Comparison of ENCODE assay signal across 8 cellular contexts in the genomic region with DNA sequence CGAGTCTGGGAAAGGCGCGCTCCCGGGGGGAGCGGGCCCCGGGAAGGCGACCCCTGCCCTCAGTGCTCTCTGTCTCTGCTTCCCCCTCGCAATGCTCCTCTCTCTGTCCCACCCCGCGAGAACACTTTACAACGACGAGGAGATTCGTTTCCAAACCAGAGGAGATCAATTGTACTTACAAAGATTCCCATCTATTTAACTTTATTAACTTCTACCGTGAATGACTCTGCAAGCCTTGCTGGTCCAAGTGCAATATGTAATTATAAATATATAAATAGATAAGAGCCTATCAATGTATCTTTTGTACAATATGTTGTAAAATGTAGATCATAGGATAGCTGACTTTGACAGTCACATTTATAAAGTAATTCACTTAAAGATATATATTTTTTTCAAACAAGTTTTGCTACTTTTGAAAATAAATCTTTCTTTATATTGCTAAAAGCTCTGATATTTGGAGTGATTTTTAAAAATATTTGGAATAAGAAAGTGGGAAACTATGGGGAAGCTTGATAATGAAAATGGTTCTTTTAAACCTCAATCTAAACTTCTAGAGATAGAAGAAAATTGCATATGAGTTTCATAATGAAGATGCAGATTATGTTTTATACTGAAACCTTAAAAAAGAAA. TPM values are rescaled to one million over a fixed set of nuclear protein-coding genes. Genes with fewer than 3 reads are reported as not detected.
DNase-seq lines count a peak whose midpoint lies in the region; ATAC-seq and TF ChIP-seq lines count a peak whose summit lies in the region.

No MANE protein-coding gene starts in this region.

- H3K9me3 ChIP-seq in RWPE2 (ENCODE audit: severe bottlenecking) (no peaks in the 10 kb centered on the region), Karpas-422 (ENCODE audit: low read length) (no peaks in the 10 kb centered on the region)

- H3K4me2 ChIP-seq in Karpas-422 (ENCODE audit: low read depth, low read length, poor library complexity, severe bottlenecking), result no peak overlapping the region

- H3K4me1 ChIP-seq in RWPE2 (ENCODE audit: insufficient read depth, poor library complexity, severe bottlenecking) (no peaks in the 10 kb centered on the region), Karpas-422 (ENCODE audit: low read length) (no peaks in the 10 kb centered on the region)

- H3K27ac ChIP-seq in RWPE2 (ENCODE audit: poor library complexity, severe bottlenecking) (no peak overlapping the region), Karpas-422 (ENCODE audit: low read length) (no peak overlapping the region)

- H3K4me3 ChIP-seq in RWPE2 (ENCODE audit: severe bottlenecking), result peak overlapping the region; percentile 19
- peak overlapping the region; percentile 44 to 54 for H3K4me3 ChIP-seq in foreskin fibroblast (ENCODE audit: low read depth in 1 of 2, low read length in 2 of 2)
- no peak overlapping the region for H3K4me3 ChIP-seq in Karpas-422 (ENCODE audit: low read length)

- DNase-seq in Calu3, result no peak
- no peak for DNase-seq in RWPE2 (ENCODE audit: low spot score)
- no peak for DNase-seq in foreskin fibroblast
- DNase-seq in progenitor cell of endocrine pancreas (ENCODE audit: low spot score, unreplicated experiment), result no peak
- no peak for DNase-seq in Karpas-422
- DNase-seq in NCI-H1417 (lab: John Stamatoyannopoulos, UW), result no peak
- DNase-seq in NAMALWA (ENCODE audit: low spot score), result no peak
- no peak for DNase-seq in NCI-H2081 treated with DMSO at 0.1 percent for 48 hours (lab: John Stamatoyannopoulos, UW)

- peaks cover 37% of the 10 kb centered on the region for H3K4me1 Mint-ChIP-seq in Calu3 (ENCODE audit: low read depth, unreplicated experiment)
- peaks cover 21% of the 10 kb centered on the region for H3K4me1 Mint-ChIP-seq in progenitor cell of endocrine pancreas (ENCODE audit: low read depth)

- peaks cover 99% of the 10 kb centered on the region for H3K27me3 ChIP-seq in RWPE2 (ENCODE audit: insufficient read depth, poor library complexity, severe bottlenecking)
- H3K27me3 ChIP-seq in Karpas-422 (ENCODE audit: low read length), result no peaks in the 10 kb centered on the region

- no peaks in the 10 kb centered on the region for H3K36me3 ChIP-seq in RWPE2 (ENCODE audit: low read depth)
- no peaks in the 10 kb centered on the region for H3K36me3 ChIP-seq in Karpas-422 (ENCODE audit: insufficient read depth, low read length)

- H3K9me3 Mint-ChIP-seq in Calu3 (ENCODE audit: low read depth, unreplicated experiment), result no peaks in the 10 kb centered on the region
- H3K9me3 Mint-ChIP-seq in progenitor cell of endocrine pancreas (ENCODE audit: low read depth), result no peaks in the 10 kb centered on the region

- H3K4me3 Mint-ChIP-seq in Calu3 (ENCODE audit: low read depth, unreplicated experiment), result peak overlapping the region; percentile 71
- H3K4me3 Mint-ChIP-seq in progenitor cell of endocrine pancreas (ENCODE audit: low read depth), result peak overlapping the region; percentile 35

- no peak for ATAC-seq in RWPE2 (ENCODE audit: low read depth)

- no TSS peak for BruUV-seq in Calu3 (replicated peaks; lab: Mats Ljungman, UMichigan)

- H3K27ac Mint-ChIP-seq in Calu3 (ENCODE audit: unreplicated experiment), result no peak overlapping the region
- H3K27ac Mint-ChIP-seq in progenitor cell of endocrine pancreas, result no peak overlapping the region

- H3K27me3 Mint-ChIP-seq in Calu3 (ENCODE audit: unreplicated experiment) (peaks cover 100% of the 10 kb centered on the region), progenitor cell of endocrine pancreas (peaks cover 97% of the 10 kb centered on the region)

- intact Hi-C loops in Calu3 (cut with micrococcal nuclease; ENCODE audit: unreplicated experiment), result no loop called here

- TF ChIP-seq CTCF in Calu3 (IDR thresholded peaks at IDR 0.05; ENCODE audit: unreplicated experiment) (no peak), RWPE2 (IDR thresholded peaks at IDR 0.05; ENCODE audit: poor library complexity, severe bottlenecking) (no peak), foreskin fibroblast (IDR thresholded peaks at IDR 0.05; ENCODE audit: low read depth, low read length) (no peak), progenitor cell of endocrine pancreas (IDR thresholded peaks at IDR 0.05; ENCODE audit: unreplicated experiment) (no peak)

- H3K36me3 Mint-ChIP-seq in Calu3 (ENCODE audit: insufficient read depth, unreplicated experiment) (peaks cover 6% of the 10 kb centered on the region), progenitor cell of endocrine pancreas (ENCODE audit: insufficient read depth) (no peaks in the 10 kb centered on the region)

- no peak overlapping the region for H3K9ac ChIP-seq in Karpas-422 (ENCODE audit: low read length)

- no peaks in the 10 kb centered on the region for H3K9me2 ChIP-seq in Karpas-422 (replicated peaks; ENCODE audit: insufficient read depth, low read length)

- no peaks in the 10 kb centered on the region for H4K20me1 ChIP-seq in Karpas-422 (ENCODE audit: insufficient read depth, low read depth, low read length)

- no peaks in the 10 kb centered on the region for H3K79me2 ChIP-seq in Karpas-422 (ENCODE audit: low read length)

- CTCF ChIA-PET in Calu3 (lab: Charles Lee), result interaction anchor here (1.4 kb wide), 1 partner anchor 322 kb away, joined by 4 read pairs; no protein-coding TSS in a partner anchor

- H2AFZ ChIP-seq in Karpas-422 (ENCODE audit: low read length), result no peak overlapping the region

RNA-seq across cellular contexts. Expression of a gene that starts 3.0 kb away (rescaled TPM):
- total RNA-seq in Calu3 (2022) (not detected in 2 replicates), progenitor cell of endocrine pancreas (not detected in 2 replicates)
- total RNA-seq in Karpas-422 (2014; rRNA removed; shearing (Covaris generic); ENCODE audit: low replicate concordance), result not detected in 2 replicates
